Comparison of ENCODE assay signal across 15 cellular contexts in genomic region chr7:1823376-1824150, GRCh38.
A peak's percentile ranks its signal among the peaks of the same experiment; 100 is the strongest.
DNase-seq lines count a peak whose midpoint lies in the region; ATAC-seq and TF ChIP-seq lines count a peak whose summit lies in the region.
"Had no signal": no experiment of that assay in that cellular context is flagged by ENCODE, and none has a peak within 500 bp of the region (broad histone marks: within the 10 kb centered on the region; RNA-seq: fewer than 3 reads in every experiment).

No MANE protein-coding gene starts in this region.

- no peaks in the 10 kb centered on the region for H3K27me3 ChIP-seq in DND-41 (ENCODE audit: insufficient read depth, low read length, poor library complexity)
- no peaks in the 10 kb centered on the region for H3K27me3 ChIP-seq in CD8-positive, alpha-beta T cell (ENCODE audit: insufficient read depth, low read length)

- H3K27ac Mint-ChIP-seq in activated B cell treated with CpG ODN at 0.5 μM for 24 hours = no peak overlapping the region
- peak overlapping the region; percentile 76 for H3K27ac Mint-ChIP-seq in stimulated activated naive B cell treated with anti-CD40 and anti-IgM and Interleukin-4, amounts not matched to agents 10 μg/mL and 1 μg/mL and 100 μg/mL, for 72 hours
- no peak overlapping the region for H3K27ac Mint-ChIP-seq in activated T-helper 1 cell treated with anti-CD3 and anti-CD28 coated beads, Interleukin-12 subunit alpha, Interleukin-12 subunit beta, Interleukin-2, Interleukin-4 antibody, amounts not matched to agents 30 ng/mL and 10 ng/mL and 1 ng/mL, durations not matched to agents 14 hours and 24 hours and 36 hours
- H3K27ac Mint-ChIP-seq in CD8-positive, alpha-beta T cell = no peak overlapping the region

- H3K36me3 ChIP-seq in DND-41 (ENCODE audit: insufficient read depth, low read length) = peaks cover 4% of the 10 kb centered on the region; the same call in 1 of the 2 replicates
- H3K36me3 ChIP-seq in CD8-positive, alpha-beta T cell (ENCODE audit: insufficient read depth, low read length) = no peaks in the 10 kb centered on the region

- peaks cover 20% of the 10 kb centered on the region for H3K4me1 Mint-ChIP-seq in activated B cell treated with CpG ODN at 0.5 μM for 24 hours
- peaks cover 18 to 24% of the 10 kb centered on the region in 2 donors for H3K4me1 Mint-ChIP-seq in stimulated activated naive B cell treated with anti-CD40 and anti-IgM and Interleukin-4, amounts not matched to agents 10 μg/mL and 1 μg/mL and 100 μg/mL, for 72 hours
- H3K4me1 Mint-ChIP-seq in activated T-helper 1 cell treated with anti-CD3 and anti-CD28 coated beads, Interleukin-12 subunit alpha, Interleukin-12 subunit beta, Interleukin-2, Interleukin-4 antibody, amounts not matched to agents 30 ng/mL and 10 ng/mL and 1 ng/mL, durations not matched to agents 14 hours and 24 hours and 36 hours (ENCODE audit: low read depth) = peaks cover 9% of the 10 kb centered on the region
- peaks cover 44% of the 10 kb centered on the region for H3K4me1 Mint-ChIP-seq in CD8-positive, alpha-beta T cell (ENCODE audit: low read depth)

- H3K27me3 Mint-ChIP-seq in activated B cell treated with CpG ODN at 0.5 μM for 24 hours = no peaks in the 10 kb centered on the region
- no peaks in the 10 kb centered on the region for H3K27me3 Mint-ChIP-seq in stimulated activated naive B cell treated with anti-CD40 and anti-IgM and Interleukin-4, amounts not matched to agents 10 μg/mL and 1 μg/mL and 100 μg/mL, for 72 hours
- H3K27me3 Mint-ChIP-seq in activated T-helper 1 cell treated with anti-CD3 and anti-CD28 coated beads, Interleukin-12 subunit alpha, Interleukin-12 subunit beta, Interleukin-2, Interleukin-4 antibody, amounts not matched to agents 30 ng/mL and 10 ng/mL and 1 ng/mL, durations not matched to agents 14 hours and 24 hours and 36 hours (ENCODE audit: insufficient read depth) = peaks cover 4% of the 10 kb centered on the region
- H3K27me3 Mint-ChIP-seq in CD8-positive, alpha-beta T cell (ENCODE audit: low read depth) = no peaks in the 10 kb centered on the region

- CTCF ChIA-PET in activated B cell treated with CpG ODN at 0.5 μM for 24 hours (lab: Charles Lee) = no interaction called here
- CTCF ChIA-PET in CD8-positive, alpha-beta T cell (lab: Charles Lee) = no interaction called here

- peaks cover 15% of the 10 kb centered on the region for H3K79me2 ChIP-seq in DND-41 (ENCODE audit: insufficient read depth, low read length)

- H3K9ac ChIP-seq in DND-41 (ENCODE audit: low read depth, low read length) = no peak overlapping the region
- H3K9ac ChIP-seq: GM23248 had no signal

- H3K4me3 Mint-ChIP-seq in activated B cell treated with CpG ODN at 0.5 μM for 24 hours = no peak overlapping the region
- H3K4me3 Mint-ChIP-seq in stimulated activated naive B cell treated with anti-CD40 and anti-IgM and Interleukin-4, amounts not matched to agents 10 μg/mL and 1 μg/mL and 100 μg/mL, for 72 hours = no peak overlapping the region
- no peak overlapping the region for H3K4me3 Mint-ChIP-seq in activated T-helper 1 cell treated with anti-CD3 and anti-CD28 coated beads, Interleukin-12 subunit alpha, Interleukin-12 subunit beta, Interleukin-2, Interleukin-4 antibody, amounts not matched to agents 30 ng/mL and 10 ng/mL and 1 ng/mL, durations not matched to agents 14 hours and 24 hours and 36 hours
- no peak overlapping the region for H3K4me3 Mint-ChIP-seq in CD8-positive, alpha-beta T cell

- no peak for ATAC-seq in DND-41 (ENCODE audit: insufficient read depth, low read depth)
- no peak for ATAC-seq in activated B cell treated with CpG ODN at 0.5 μM for 24 hours (ENCODE audit: low read depth)
- no peak for ATAC-seq in stimulated activated naive B cell treated with anti-CD40 and anti-IgM and Interleukin-4, amounts not matched to agents 10 μg/mL and 1 μg/mL and 100 μg/mL, for 72 hours (replicated peaks)
- ATAC-seq in CD8-positive, alpha-beta T cell = no peak
- ATAC-seq: GM12878 had no signal

- TF ChIP-seq CTCF in DND-41 (IDR thresholded peaks at IDR 0.05; ENCODE audit: borderline replicate concordance, extremely low read depth, low read length, poor library complexity, severe bottlenecking) = no peak
- TF ChIP-seq CTCF in activated B cell treated with CpG ODN at 0.5 μM for 24 hours (IDR thresholded peaks at IDR 0.05) = no peak
- TF ChIP-seq CTCF in CD8-positive, alpha-beta T cell (IDR thresholded peaks at IDR 0.05) = no peak

- no peak overlapping the region for H3K4me3 ChIP-seq in DND-41 (ENCODE audit: low read depth in 1 of 2, low read length in 2 of 2)
- H3K4me3 ChIP-seq in CD8-positive, alpha-beta T cell (ENCODE audit: low read depth, low read length) = no peak overlapping the region
- H3K4me3 ChIP-seq: GM12878, GM23248 had no signal

- peaks cover 28% of the 10 kb centered on the region for H4K20me1 ChIP-seq in DND-41 (ENCODE audit: insufficient read depth, low read length)

- H3K27ac ChIP-seq in DND-41 (ENCODE audit: low read length) = peak overlapping the region; percentile 26; the same call in 1 of the 2 replicates
- no peak overlapping the region for H3K27ac ChIP-seq in CD8-positive, alpha-beta T cell (ENCODE audit: low read depth, low read length)
- H3K27ac ChIP-seq: GM23248 had no signal

- POLR2A ChIA-PET in activated B cell treated with CpG ODN at 0.5 μM for 24 hours (lab: Charles Lee) = no interaction called here
- POLR2A ChIA-PET in CD8-positive, alpha-beta T cell (lab: Charles Lee) = interaction anchor here (0.5 kb wide), 1 partner anchor 589 kb away, joined by 3 read pairs; no protein-coding TSS in a partner anchor

- H3K9me3 ChIP-seq in DND-41 (ENCODE audit: insufficient read depth, low read length, severe bottlenecking) = no peaks in the 10 kb centered on the region
- no peaks in the 10 kb centered on the region for H3K9me3 ChIP-seq in CD8-positive, alpha-beta T cell (ENCODE audit: low read length)

- DNase-seq in DND-41 (no peak), activated B cell treated with CpG ODN at 0.5 μM for 24 hours (peak; percentile 4), mesenteric fat pad (ENCODE audit: low spot score) (peak; percentile 83), AG08395 (ENCODE audit: low spot score) (no peak)
- DNase-seq in stimulated activated naive B cell treated with anti-CD40 and anti-IgM and Interleukin-4, amounts not matched to agents 10 μg/mL and 1 μg/mL and 100 μg/mL, for 72 hours = no peak
- DNase-seq in activated T-helper 1 cell treated with anti-CD3 and anti-CD28 coated beads, Interleukin-12 subunit alpha, Interleukin-12 subunit beta, Interleukin-2, Interleukin-4 antibody, amounts not matched to agents 30 ng/mL and 10 ng/mL and 1 ng/mL, durations not matched to agents 14 hours and 24 hours and 36 hours (ENCODE audit: low spot score) = no peak
- no peak for DNase-seq in CD8-positive, alpha-beta T cell
- DNase-seq: GDM1, GM23248, MV-4-11, NCI-H1417, NCI-H187 treated with DMSO at 0.1 percent for 48 hours, NCI-H526 treated with DMSO at 0.1 percent for 48 hours, Right ventricle myocardium superior had no signal

- H3K36me3 Mint-ChIP-seq in activated B cell treated with CpG ODN at 0.5 μM for 24 hours (ENCODE audit: low read depth) = peaks cover 16% of the 10 kb centered on the region
- peaks cover 25 to 26% of the 10 kb centered on the region in 2 donors for H3K36me3 Mint-ChIP-seq in stimulated activated naive B cell treated with anti-CD40 and anti-IgM and Interleukin-4, amounts not matched to agents 10 μg/mL and 1 μg/mL and 100 μg/mL, for 72 hours
- peaks cover under 1% of the 10 kb centered on the region for H3K36me3 Mint-ChIP-seq in activated T-helper 1 cell treated with anti-CD3 and anti-CD28 coated beads, Interleukin-12 subunit alpha, Interleukin-12 subunit beta, Interleukin-2, Interleukin-4 antibody, amounts not matched to agents 30 ng/mL and 10 ng/mL and 1 ng/mL, durations not matched to agents 14 hours and 24 hours and 36 hours (ENCODE audit: low read depth)
- peaks cover 7% of the 10 kb centered on the region for H3K36me3 Mint-ChIP-seq in CD8-positive, alpha-beta T cell

- peak overlapping the region; percentile 39; the same call in 1 of the 2 replicates for H3K4me2 ChIP-seq in DND-41 (ENCODE audit: insufficient read depth, low read length)

- peaks cover 50% of the 10 kb centered on the region for H3K4me1 ChIP-seq in DND-41 (ENCODE audit: insufficient read depth, low read length)
- H3K4me1 ChIP-seq in CD8-positive, alpha-beta T cell (ENCODE audit: insufficient read depth, low read length) = peaks cover 37% of the 10 kb centered on the region

- intact Hi-C loops in activated B cell treated with CpG ODN at 0.5 μM for 24 hours (cut with micrococcal nuclease) = no loop called here
- intact Hi-C loops in activated T-helper 1 cell treated with anti-CD3 and anti-CD28 coated beads, Interleukin-12 subunit alpha, Interleukin-12 subunit beta, Interleukin-2, Interleukin-4 antibody, amounts not matched to agents 30 ng/mL and 10 ng/mL and 1 ng/mL, durations not matched to agents 14 hours and 24 hours and 36 hours (cut with micrococcal nuclease) = no loop called here
- intact Hi-C loops in CD8-positive, alpha-beta T cell (cut with DNase I, micrococcal nuclease) = no loop called here

- H2AFZ ChIP-seq in DND-41 (ENCODE audit: low read depth, low read length) = no peak overlapping the region
- H2AFZ ChIP-seq: GM23248 had no signal

- H3K9me3 Mint-ChIP-seq in activated B cell treated with CpG ODN at 0.5 μM for 24 hours = no peaks in the 10 kb centered on the region
- H3K9me3 Mint-ChIP-seq in stimulated activated naive B cell treated with anti-CD40 and anti-IgM and Interleukin-4, amounts not matched to agents 10 μg/mL and 1 μg/mL and 100 μg/mL, for 72 hours = peaks cover 0 to under 1% of the 10 kb centered on the region in 2 donors
- H3K9me3 Mint-ChIP-seq in activated T-helper 1 cell treated with anti-CD3 and anti-CD28 coated beads, Interleukin-12 subunit alpha, Interleukin-12 subunit beta, Interleukin-2, Interleukin-4 antibody, amounts not matched to agents 30 ng/mL and 10 ng/mL and 1 ng/mL, durations not matched to agents 14 hours and 24 hours and 36 hours = peaks cover 1% of the 10 kb centered on the region
- H3K9me3 Mint-ChIP-seq in CD8-positive, alpha-beta T cell = no peaks in the 10 kb centered on the region

Comparison
In these comparisons a context has a peak if more than half of its experiments do, and no peak if none do; other contexts are left out.
1. DNase-seq: peak in activated B cell treated with CpG ODN at 0.5 μM for 24 hours (single experiment) and mesenteric fat pad (single experiment); none in DND-41 (single experiment), stimulated activated naive B cell treated with anti-CD40 and anti-IgM and Interleukin-4, amounts not matched to agents 10 μg/mL and 1 μg/mL and 100 μg/mL, for 72 hours (single experiment), activated T-helper 1 cell treated with anti-CD3 and anti-CD28 coated beads, Interleukin-12 subunit alpha, Interleukin-12 subunit beta, Interleukin-2, Interleukin-4 antibody, amounts not matched to agents 30 ng/mL and 10 ng/mL and 1 ng/mL, durations not matched to agents 14 hours and 24 hours and 36 hours (single experiment), CD8-positive, alpha-beta T cell (0 of 7) and AG08395 (single experiment).